Comparison of ENCODE assay signal across 10 cellular contexts in genomic region chr7:20240080-20240926, GRCh38. TPM values are rescaled to one million over a fixed set of nuclear protein-coding genes. Genes with fewer than 3 reads are reported as not detected.
DNase-seq lines count a peak whose midpoint lies in the region; ATAC-seq and TF ChIP-seq lines count a peak whose summit lies in the region.
"Had no signal": no experiment of that assay in that cellular context is flagged by ENCODE, and none has a peak within 500 bp of the region (broad histone marks: within the 10 kb centered on the region; RNA-seq: fewer than 3 reads in every experiment).

No MANE protein-coding gene starts in this region.

- peaks cover 9% of the 10 kb centered on the region for H3K4me1 Mint-ChIP-seq in activated T-cell treated with anti-CD3 and anti-CD28 coated beads, Interleukin-2, amount 50 U/mL, for 4 hours (ENCODE audit: low read depth)
- H3K4me1 Mint-ChIP-seq in activated T-helper 1 cell treated with anti-CD3 and anti-CD28 coated beads, Interleukin-12 subunit alpha, Interleukin-12 subunit beta, Interleukin-2, Interleukin-4 antibody, amounts not matched to agents 30 ng/mL and 10 ng/mL and 1 ng/mL, durations not matched to agents 14 hours and 24 hours and 36 hours (ENCODE audit: low read depth) = peaks cover 5% of the 10 kb centered on the region

- peak overlapping the region; percentile 66 for H2AFZ ChIP-seq in OCI-LY1 (ENCODE audit: low read length)

- H3K27me3 ChIP-seq in OCI-LY1 (ENCODE audit: insufficient read depth, low read length) = no peaks in the 10 kb centered on the region
- no peaks in the 10 kb centered on the region for H3K27me3 ChIP-seq in testis
- H3K27me3 ChIP-seq in tibial artery = no peaks in the 10 kb centered on the region

- TF ChIP-seq CTCF in OCI-LY1 (IDR thresholded peaks at IDR 0.05; ENCODE audit: low read length) (no peak), testis (IDR thresholded peaks at IDR 0.05) (no peak), RWPE1 (conservative IDR thresholded peaks at IDR 0.05; ENCODE audit: low read depth) (no peak), tibial artery (IDR thresholded peaks at IDR 0.05) (no peak)

- H3K36me3 ChIP-seq in OCI-LY1 (ENCODE audit: insufficient read depth, low read length) (no peaks in the 10 kb centered on the region), testis (ENCODE audit: low read depth, missing control alignments) (no peaks in the 10 kb centered on the region), tibial artery (no peaks in the 10 kb centered on the region)

- POLR2A ChIA-PET in RWPE1 (lab: Yijun Ruan, JAX; ENCODE audit: low non-redundant PET) = no interaction called here

- CTCF ChIA-PET in RWPE1 (lab: Yijun Ruan, JAX) = no interaction called here

- H3K4me3 Mint-ChIP-seq in activated T-cell treated with anti-CD3 and anti-CD28 coated beads, Interleukin-2, amount 50 U/mL, for 4 hours = no peak overlapping the region
- no peak overlapping the region for H3K4me3 Mint-ChIP-seq in activated T-helper 1 cell treated with anti-CD3 and anti-CD28 coated beads, Interleukin-12 subunit alpha, Interleukin-12 subunit beta, Interleukin-2, Interleukin-4 antibody, amounts not matched to agents 30 ng/mL and 10 ng/mL and 1 ng/mL, durations not matched to agents 14 hours and 24 hours and 36 hours
- H3K4me3 Mint-ChIP-seq: neural crest cell had no signal

- peak overlapping the region; percentile 54 for H3K27ac ChIP-seq in OCI-LY1 (ENCODE audit: low read depth, low read length, poor library complexity, severe bottlenecking)
- H3K27ac ChIP-seq in testis = peak overlapping the region; percentile 65 to 70
- H3K27ac ChIP-seq in RWPE1 = no peak overlapping the region
- H3K27ac ChIP-seq in tibial artery = no peak overlapping the region

- no peaks in the 10 kb centered on the region for H3K79me2 ChIP-seq in OCI-LY1 (ENCODE audit: insufficient read depth, low read length)

- peak overlapping the region; percentile 36 for H3K4me2 ChIP-seq in OCI-LY1 (ENCODE audit: low read length)

- peak; percentile 29 to 41 for ATAC-seq in activated T-cell treated with anti-CD3 and anti-CD28 coated beads, Interleukin-2, amount 50 U/mL, for 4 hours
- peak; percentile 57 for ATAC-seq in HG02798 (IDR thresholded peaks at IDR 0.05; ENCODE audit: poor library complexity, unreplicated experiment)

- no peaks in the 10 kb centered on the region; the same call in 1 of the 2 replicates for H3F3A ChIP-seq in OCI-LY1 (ENCODE audit: insufficient read depth, low read length)

- TF ChIP-seq POLR2A in testis (IDR thresholded peaks at IDR 0.05) = no peak

- H3K27ac Mint-ChIP-seq in activated T-helper 1 cell treated with anti-CD3 and anti-CD28 coated beads, Interleukin-12 subunit alpha, Interleukin-12 subunit beta, Interleukin-2, Interleukin-4 antibody, amounts not matched to agents 30 ng/mL and 10 ng/mL and 1 ng/mL, durations not matched to agents 14 hours and 24 hours and 36 hours = no peak overlapping the region

- no peaks in the 10 kb centered on the region for H3K36me3 Mint-ChIP-seq in activated T-cell treated with anti-CD3 and anti-CD28 coated beads, Interleukin-2, amount 50 U/mL, for 4 hours (ENCODE audit: insufficient read depth)
- no peaks in the 10 kb centered on the region for H3K36me3 Mint-ChIP-seq in activated T-helper 1 cell treated with anti-CD3 and anti-CD28 coated beads, Interleukin-12 subunit alpha, Interleukin-12 subunit beta, Interleukin-2, Interleukin-4 antibody, amounts not matched to agents 30 ng/mL and 10 ng/mL and 1 ng/mL, durations not matched to agents 14 hours and 24 hours and 36 hours (ENCODE audit: low read depth)

- WGBS in testis, 2 donors = 66 to 69% methylated on average over 9 of the region's 9 CpGs

- H3K27me3 Mint-ChIP-seq in activated T-cell treated with anti-CD3 and anti-CD28 coated beads, Interleukin-2, amount 50 U/mL, for 4 hours (ENCODE audit: low read depth) = no peaks in the 10 kb centered on the region
- no peaks in the 10 kb centered on the region for H3K27me3 Mint-ChIP-seq in activated T-helper 1 cell treated with anti-CD3 and anti-CD28 coated beads, Interleukin-12 subunit alpha, Interleukin-12 subunit beta, Interleukin-2, Interleukin-4 antibody, amounts not matched to agents 30 ng/mL and 10 ng/mL and 1 ng/mL, durations not matched to agents 14 hours and 24 hours and 36 hours (ENCODE audit: insufficient read depth)

- H3K4me3 ChIP-seq in OCI-LY1 (ENCODE audit: low read depth, low read length, poor library complexity, severe bottlenecking) (no peak overlapping the region), testis (no peak overlapping the region), tibial artery (no peak overlapping the region)

- H3K9me3 ChIP-seq in OCI-LY1 (ENCODE audit: low read length) (no peaks in the 10 kb centered on the region), testis (no peaks in the 10 kb centered on the region), tibial artery (no peaks in the 10 kb centered on the region)

- no peaks in the 10 kb centered on the region for H4K20me1 ChIP-seq in OCI-LY1 (ENCODE audit: insufficient read depth, low read length)

- no peaks in the 10 kb centered on the region for H3K9me2 ChIP-seq in OCI-LY1 (ENCODE audit: low read depth, low read length)

- H3K4me1 ChIP-seq in OCI-LY1 (ENCODE audit: insufficient read depth, low read length, severe bottlenecking) (peaks cover 60% of the 10 kb centered on the region), testis (peaks cover 16% of the 10 kb centered on the region), tibial artery (no peaks in the 10 kb centered on the region)

- no peak overlapping the region; the same call in 1 of the 2 replicates for H3K9ac ChIP-seq in OCI-LY1 (ENCODE audit: low read length)

- intact Hi-C loops in testis (cut with DNase I; ENCODE audit: low total_unique reads) (no loop called here), tibial artery (cut with DNase I; ENCODE audit: low total_unique reads) (no loop called here)
- intact Hi-C loops in activated T-helper 1 cell treated with anti-CD3 and anti-CD28 coated beads, Interleukin-12 subunit alpha, Interleukin-12 subunit beta, Interleukin-2, Interleukin-4 antibody, amounts not matched to agents 30 ng/mL and 10 ng/mL and 1 ng/mL, durations not matched to agents 14 hours and 24 hours and 36 hours (cut with micrococcal nuclease) = no loop called here

- H3K9me3 Mint-ChIP-seq in activated T-cell treated with anti-CD3 and anti-CD28 coated beads, Interleukin-2, amount 50 U/mL, for 4 hours = no peaks in the 10 kb centered on the region
- H3K9me3 Mint-ChIP-seq in activated T-helper 1 cell treated with anti-CD3 and anti-CD28 coated beads, Interleukin-12 subunit alpha, Interleukin-12 subunit beta, Interleukin-2, Interleukin-4 antibody, amounts not matched to agents 30 ng/mL and 10 ng/mL and 1 ng/mL, durations not matched to agents 14 hours and 24 hours and 36 hours = no peaks in the 10 kb centered on the region
- H3K9me3 Mint-ChIP-seq: neural crest cell had no signal

- DNase-seq in activated T-cell treated with anti-CD3 and anti-CD28 coated beads, Interleukin-2, amount 50 U/mL, for 4 hours = no peak
- no peak for DNase-seq in activated T-cell treated with anti-CD3 and anti-CD28 coated beads for 4 hours
- no peak for DNase-seq in testis
- no peak for DNase-seq in RWPE1 (ENCODE audit: low spot score)
- no peak for DNase-seq in activated T-helper 1 cell treated with anti-CD3 and anti-CD28 coated beads, Interleukin-12 subunit alpha, Interleukin-12 subunit beta, Interleukin-2, Interleukin-4 antibody, amounts not matched to agents 30 ng/mL and 10 ng/mL and 1 ng/mL, durations not matched to agents 14 hours and 24 hours and 36 hours (ENCODE audit: low spot score)
- no peak for DNase-seq in tibial artery

RNA-seq across cellular contexts. Expression of gene MACC1, which starts 23.1 kb away (rescaled TPM):
- total RNA-seq in activated T-cell treated with anti-CD3 and anti-CD28 coated beads, Interleukin-2, amount 50 U/mL, for 4 hours = under 1 TPM; 0.19 to 0.34 (median 0.23) TPM
- under 1 TPM; 0.74 to 0.79 TPM for total RNA-seq in testis
- 0.17 TPM for polyA plus RNA-seq in testis (ENCODE audit: insufficient read depth, low read depth, low replicate concordance)
- not detected in 2 replicates for total RNA-seq in activated T-helper 1 cell treated with anti-CD3 and anti-CD28 coated beads, Interleukin-12 subunit alpha, Interleukin-12 subunit beta, Interleukin-2, Interleukin-4 antibody, amounts not matched to agents 30 ng/mL and 10 ng/mL and 1 ng/mL, durations not matched to agents 14 hours and 24 hours and 36 hours
- total RNA-seq: glomerular endothelial cell had no signal

Comparison
In these comparisons a context has a peak if more than half of its experiments do, and no peak if none do; other contexts are left out.
1. H3K27ac ChIP-seq: peak in OCI-LY1 (single experiment) and testis (2 of 2); none in RWPE1 (single experiment) and tibial artery (0 of 2).